Comparison of ENCODE assay signal across 34 cellular contexts in the genomic region with DNA sequence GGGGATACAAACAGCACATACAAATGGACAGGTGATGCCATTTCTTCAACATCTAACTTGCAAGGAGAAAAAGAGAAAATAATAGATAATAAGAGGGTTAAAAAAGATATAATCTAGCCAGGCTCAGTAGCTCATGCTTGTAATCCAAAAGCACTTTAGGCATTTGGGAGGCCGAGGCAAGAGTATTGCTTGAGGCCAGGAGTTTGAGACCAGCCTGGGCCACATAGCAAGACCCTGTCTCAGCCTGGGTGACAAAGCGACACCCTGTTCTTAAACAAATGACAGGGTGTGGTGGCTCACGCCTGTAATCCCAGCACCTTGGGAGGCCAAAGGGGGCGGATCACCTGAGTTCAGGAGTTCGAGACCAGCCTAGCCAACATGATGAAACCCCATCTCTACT.
"Had no signal": no experiment of that assay in that cellular context is flagged by ENCODE, and none has a peak within 500 bp of the region (broad histone marks: within the 10 kb centered on the region; RNA-seq: fewer than 3 reads in every experiment).

No MANE protein-coding gene starts in this region.

- H3K36me3 ChIP-seq: adrenal gland, esophagus muscularis mucosa, gastrocnemius medialis, WERI-Rb-1 had no signal

- H3K27ac Mint-ChIP-seq: activated CD4-positive, alpha-beta memory T cell treated with anti-CD3 and anti-CD28 coated beads, Interleukin-2, amount 10 ng/mL, durations not matched to agents 7 days and 5 days; activated CD4-positive, alpha-beta T cell treated with anti-CD3 and anti-CD28 coated beads, Interleukin-2, amount 10 ng/mL, durations not matched to agents 7 days and 5 days; activated naive CD8-positive, alpha-beta T cell; activated naive CD8-positive, alpha-beta T cell treated with anti-CD3 and anti-CD28 coated beads, Interleukin-2, amount 50 U/mL, for 24 hours; activated T-cell treated with anti-CD3 and anti-CD28 coated beads, Interleukin-2, amount 50 U/mL, for 24 hours; activated T-cell treated with anti-CD3 and anti-CD28 coated beads, Interleukin-2, amount 50 U/mL, for 72 hours; effector memory CD8-positive, alpha-beta T cell; T-helper 17 cell; T-helper 2 cell treated with Interferon-gamma antibody and Interleukin-4, amounts not matched to agents 5 μg/mL and 100 μg/mL, for 36 hours had no signal

- H3K9me3 Mint-ChIP-seq: effector memory CD8-positive, alpha-beta T cell had no signal

- H3K27ac ChIP-seq: adrenal gland, body of pancreas, esophagus muscularis mucosa, foreskin keratinocyte, gastrocnemius medialis, heart left ventricle, WERI-Rb-1 had no signal

- DNase-seq: activated CD4-positive, alpha-beta memory T cell treated with anti-CD3 and anti-CD28 coated beads, Interleukin-2, amount 10 ng/mL, durations not matched to agents 7 days and 5 days; activated CD4-positive, alpha-beta T cell treated with anti-CD3 and anti-CD28 coated beads for 1 hour; activated CD4-positive, alpha-beta T cell treated with anti-CD3 and anti-CD28 coated beads for 4 hours; activated CD4-positive, alpha-beta T cell treated with anti-CD3 and anti-CD28 coated beads, Interleukin-2, amount 10 ng/mL, durations not matched to agents 7 days and 5 days; activated CD4-positive, alpha-beta T cell treated with anti-CD3 and anti-CD28 coated beads, Interleukin-2, amount 50 U/mL, for 4 hours; activated CD8-positive, alpha-beta memory T cell treated with anti-CD3 and anti-CD28 coated beads, Interleukin-2, amount 50 U/mL, for 48 hours; activated gamma-delta T cell treated with Interleukin-2 at 50 U/mL for 16 hours; activated naive CD4-positive, alpha-beta T cell treated with anti-CD3 and anti-CD28 coated beads, Interleukin-2, amount 50 U/mL, for 16 hours; activated naive CD4-positive, alpha-beta T cell treated with Interleukin-2 at 50 U/mL for 16 hours; activated naive CD8-positive, alpha-beta T cell treated with anti-CD3 and anti-CD28 coated beads, Interleukin-2, amount 50 U/mL, for 24 hours; activated T-cell treated with anti-CD3 and anti-CD28 coated beads for 4 hours; activated T-cell treated with anti-CD3 and anti-CD28 coated beads, Interleukin-2, amount 50 U/mL, for 24 hours; activated T-cell treated with anti-CD3 and anti-CD28 coated beads, Interleukin-2, amount 50 U/mL, for 72 hours; adrenal gland; amygdala; aorta; body of pancreas; caudate nucleus; cortex of kidney; dermis blood vessel endothelial cell; effector CD4-positive, alpha-beta T cell; effector memory CD8-positive, alpha-beta T cell; erythroblast; foreskin keratinocyte; gastrocnemius medialis; glutamatergic neuron; heart left ventricle; T-helper 1 cell; T-helper 17 cell; T1000; WERI-Rb-1 had no signal

- H3K4me3 ChIP-seq: adrenal gland, body of pancreas, esophagus muscularis mucosa, gastrocnemius medialis, heart left ventricle had no signal

- H3K4me3 Mint-ChIP-seq: activated CD4-positive, alpha-beta memory T cell treated with anti-CD3 and anti-CD28 coated beads, Interleukin-2, amount 10 ng/mL, durations not matched to agents 7 days and 5 days; activated CD4-positive, alpha-beta T cell treated with anti-CD3 and anti-CD28 coated beads, Interleukin-2, amount 10 ng/mL, durations not matched to agents 7 days and 5 days; activated naive CD8-positive, alpha-beta T cell; activated naive CD8-positive, alpha-beta T cell treated with anti-CD3 and anti-CD28 coated beads, Interleukin-2, amount 50 U/mL, for 24 hours; activated T-cell treated with anti-CD3 and anti-CD28 coated beads, Interleukin-2, amount 50 U/mL, for 24 hours; activated T-cell treated with anti-CD3 and anti-CD28 coated beads, Interleukin-2, amount 50 U/mL, for 72 hours; effector memory CD8-positive, alpha-beta T cell; T-helper 17 cell; T-helper 2 cell treated with Interferon-gamma antibody and Interleukin-4, amounts not matched to agents 5 μg/mL and 100 μg/mL, for 36 hours had no signal

- H3K9me3 ChIP-seq: adrenal gland, body of pancreas, esophagus muscularis mucosa, gastrocnemius medialis had no signal

- H3K27me3 ChIP-seq: adrenal gland, body of pancreas, esophagus muscularis mucosa, foreskin keratinocyte, gastrocnemius medialis, heart left ventricle had no signal

- H3K27me3 Mint-ChIP-seq: activated CD4-positive, alpha-beta memory T cell treated with anti-CD3 and anti-CD28 coated beads, Interleukin-2, amount 10 ng/mL, durations not matched to agents 7 days and 5 days; activated CD4-positive, alpha-beta T cell treated with anti-CD3 and anti-CD28 coated beads, Interleukin-2, amount 10 ng/mL, durations not matched to agents 7 days and 5 days; activated naive CD8-positive, alpha-beta T cell; activated naive CD8-positive, alpha-beta T cell treated with anti-CD3 and anti-CD28 coated beads, Interleukin-2, amount 50 U/mL, for 24 hours; activated T-cell treated with anti-CD3 and anti-CD28 coated beads, Interleukin-2, amount 50 U/mL, for 24 hours; effector memory CD8-positive, alpha-beta T cell; T-helper 17 cell had no signal

- ATAC-seq: activated naive CD8-positive, alpha-beta T cell treated with anti-CD3 and anti-CD28 coated beads, Interleukin-2, amount 50 U/mL, for 24 hours; activated T-cell treated with anti-CD3 and anti-CD28 coated beads, Interleukin-2, amount 50 U/mL, for 72 hours; body of pancreas; effector memory CD8-positive, alpha-beta T cell; foreskin keratinocyte; gastrocnemius medialis; heart left ventricle; T-helper 17 cell had no signal
